Comparison of ENCODE assay signal across 15 cellular contexts in the genomic region with DNA sequence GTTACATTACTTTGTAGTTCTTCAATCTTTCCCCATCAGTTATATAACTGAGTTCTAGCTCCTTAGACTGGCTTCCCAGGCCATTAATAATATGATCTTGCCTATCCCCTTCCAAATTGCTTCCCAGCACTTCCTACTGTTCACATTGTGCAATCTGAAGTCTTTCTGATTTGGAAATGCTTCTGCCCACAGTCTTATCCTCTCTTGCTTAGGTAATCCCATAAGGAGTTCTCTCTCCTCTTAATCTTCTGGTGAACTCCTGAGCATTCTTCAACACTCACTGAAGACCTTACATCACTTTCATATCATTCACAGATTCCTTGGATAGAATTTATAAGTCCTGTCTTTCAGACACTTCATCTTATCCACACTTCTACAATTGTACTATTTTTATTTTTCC.
"Had no signal": no experiment of that assay in that cellular context is flagged by ENCODE, and none has a peak within 500 bp of the region (broad histone marks: within the 10 kb centered on the region; RNA-seq: fewer than 3 reads in every experiment).

No MANE protein-coding gene starts in this region.

- H3K4me1 Mint-ChIP-seq: activated naive CD4-positive, alpha-beta T cell treated with anti-CD3 and anti-CD28 coated beads, Interleukin-2, amount 50 U/mL, for 24 hours; nephron progenitor cell had no signal

- H3K4me1 ChIP-seq: foreskin keratinocyte, psoas muscle had no signal

- H3K27me3 ChIP-seq: breast epithelium, heart right ventricle, left lung, stomach, vagina had no signal

- H3K27ac ChIP-seq: epithelial cell of prostate, foreskin keratinocyte, left lung, psoas muscle, stomach, vagina had no signal

- H3K36me3 ChIP-seq: breast epithelium, heart right ventricle, left lung, stomach, vagina had no signal

- H3K36me3 Mint-ChIP-seq: activated naive CD4-positive, alpha-beta T cell treated with anti-CD3 and anti-CD28 coated beads, Interleukin-2, amount 50 U/mL, for 24 hours had no signal

- DNase-seq: activated T-cell treated with anti-CD3 and anti-CD28 coated beads, Interleukin-2, amount 50 U/mL, for 1 hour; effector memory CD4-positive, alpha-beta T cell; foreskin keratinocyte; islet precursor cell; left lung; mesendoderm; nephron progenitor cell; psoas muscle; stomach had no signal

- H3K27ac Mint-ChIP-seq: activated naive CD4-positive, alpha-beta T cell treated with anti-CD3 and anti-CD28 coated beads, Interleukin-2, amount 50 U/mL, for 24 hours; nephron progenitor cell had no signal

- ATAC-seq: activated CD4-positive, CD25-positive, alpha-beta regulatory T cell treated with anti-CD3 and anti-CD28 coated beads, Interleukin-2, amount 50 U/mL, for 24 hours; left lung; psoas muscle had no signal

- H3K9me3 Mint-ChIP-seq: activated naive CD4-positive, alpha-beta T cell treated with anti-CD3 and anti-CD28 coated beads, Interleukin-2, amount 50 U/mL, for 24 hours had no signal

- H3K4me3 Mint-ChIP-seq: activated naive CD4-positive, alpha-beta T cell treated with anti-CD3 and anti-CD28 coated beads, Interleukin-2, amount 50 U/mL, for 24 hours; nephron progenitor cell had no signal

- H3K4me3 ChIP-seq: left lung, stomach had no signal
